In the genomic region with DNA sequence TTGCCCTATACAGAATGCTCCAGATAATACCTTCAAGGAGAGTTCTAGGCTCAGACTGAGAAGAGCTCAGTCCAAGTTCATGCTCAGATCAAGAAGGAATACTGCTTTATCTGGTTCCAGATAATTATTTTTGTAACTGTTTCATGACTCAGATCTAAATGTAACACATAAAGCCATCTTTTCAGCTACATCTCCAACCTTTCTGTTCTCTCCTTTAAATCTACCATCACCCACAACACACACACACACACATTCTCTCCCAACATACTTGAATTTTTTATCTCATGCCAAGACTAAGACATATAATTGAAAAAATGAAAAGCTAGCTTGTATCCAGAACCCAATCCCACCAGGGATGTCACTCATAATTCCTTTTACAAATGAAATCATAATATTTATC, we compare ENCODE assay signal across 1 cellular context.
TF ChIP-seq lines count a peak whose summit lies in the region.

No MANE protein-coding gene starts in this region.

TF ChIP-seq in IMR-90, 13 proteins besides CTCF, POLR2A, EP300 and RAD21 (continued from another document):
- TF ChIP-seq NFE2L2 (IDR thresholded peaks at IDR 0.05; ENCODE audit: low read depth, low read length), result no peak
- no peak for TF ChIP-seq CHD1 (IDR thresholded peaks at IDR 0.05; ENCODE audit: low read depth, low read length)
- no peak for TF ChIP-seq CEBPB (IDR thresholded peaks at IDR 0.05; ENCODE audit: low read depth, low read length)
- TF ChIP-seq MAZ (IDR thresholded peaks at IDR 0.05; ENCODE audit: borderline replicate concordance, low read depth, low read length), result no peak
